In genomic region chrX:39752820-39753219, GRCh38 we compare ENCODE assay signal across 12 cellular contexts.
DNase-seq lines count a peak whose midpoint lies in the region; ATAC-seq, FAIRE-seq and TF ChIP-seq lines count a peak whose summit lies in the region.
"Had no signal": no experiment of that assay in that cellular context is flagged by ENCODE, and none has a peak within 500 bp of the region (broad histone marks: within the 10 kb centered on the region; RNA-seq: fewer than 3 reads in every experiment).

No MANE protein-coding gene starts in this region.

- H3K27ac Mint-ChIP-seq in chondrocyte (ENCODE audit: unreplicated experiment): no peak overlapping the region
- H3K27ac Mint-ChIP-seq: activated T-cell treated with anti-CD3 and anti-CD28 coated beads, Interleukin-2, amount 50 U/mL, for 24 hours; memory B cell had no signal

- no peaks in the 10 kb centered on the region for H3K27me3 Mint-ChIP-seq in chondrocyte (ENCODE audit: low read depth)
- H3K27me3 Mint-ChIP-seq: memory B cell had no signal

- H3K79me2 ChIP-seq in endothelial cell of umbilical vein (ENCODE audit: control insufficient read depth, insufficient read depth, low read length): no peaks in the 10 kb centered on the region

- no peak for TF ChIP-seq POLR2A in endothelial cell of umbilical vein (IDR thresholded peaks at IDR 0.05; ENCODE audit: low read depth, low read length)
- no peak for TF ChIP-seq POLR2A in erythroblast (IDR thresholded peaks at IDR 0.05; ENCODE audit: low read length)

- peak; percentile 24 for DNase-seq in NCI-H226
- peak; percentile 55 for DNase-seq in endothelial cell of umbilical vein (ENCODE audit: low read depth, low spot score)
- no peak for DNase-seq in sciatic nerve (ENCODE audit: low spot score)
- DNase-seq in erythroblast (lab: John Stamatoyannopoulos, UW): no peak
- DNase-seq in HAP-1 (ENCODE audit: low spot score in 2 of 2): no peak
- no peak for DNase-seq in chondrocyte (ENCODE audit: low spot score)
- DNase-seq: activated T-cell treated with anti-CD3 and anti-CD28 coated beads, Interleukin-2, amount 50 U/mL, for 24 hours; effector CD4-positive, alpha-beta T cell; stimulated activated CD4-positive, alpha-beta T cell treated with anti-CD3 and anti-CD28 coated beads, Interleukin-2, amount 100 ng/mL, for 48 hours had no signal

- TSS peak; percentile 71 for BruUV-seq in endothelial cell of umbilical vein (replicated peaks; lab: Mats Ljungman, UMichigan)

- peak; percentile 34 for ATAC-seq in sciatic nerve

- H3K4me3 Mint-ChIP-seq in chondrocyte (ENCODE audit: unreplicated experiment): no peak overlapping the region
- H3K4me3 Mint-ChIP-seq: activated T-cell treated with anti-CD3 and anti-CD28 coated beads, Interleukin-2, amount 50 U/mL, for 24 hours; memory B cell had no signal

- H3K27ac ChIP-seq in HEK293 (ENCODE audit: extremely low read depth, low read depth, low read length) (no peak overlapping the region; the same call in 1 of the 2 replicates), endothelial cell of umbilical vein (ENCODE audit: insufficient read depth, low read depth, low read length) (peak overlapping the region; percentile 93)
- H3K27ac ChIP-seq: HL-60 had no signal

- CTCF ChIA-PET in HEK293 (lab: Yijun Ruan, JAX) (interaction anchor here (0.6 to 0.7 kb wide), 2 partner anchors 13 to 30 kb away, joined by 3 read pairs; no protein-coding TSS in a partner anchor), endothelial cell of umbilical vein (lab: Charles Lee) (interaction anchor here (0.6 to 2.2 kb wide), 6 partner anchors 12 to 392 kb away, joined by 3 to 12 read pairs (median 4); no protein-coding TSS in a partner anchor)

- dilution Hi-C loops in endothelial cell of umbilical vein (cut with MboI; ENCODE audit: extremely low pct_ligation_motif_present, low sequenced_read_pairs): no loop called here

- no peaks in the 10 kb centered on the region for H3K36me3 Mint-ChIP-seq in chondrocyte (ENCODE audit: low read depth)
- H3K36me3 Mint-ChIP-seq: memory B cell had no signal

- peaks cover 48% of the 10 kb centered on the region for H3K4me1 Mint-ChIP-seq in chondrocyte (ENCODE audit: low read depth)
- H3K4me1 Mint-ChIP-seq: memory B cell had no signal

- H3K9me3 ChIP-seq in HEK293 (ENCODE audit: control insufficient read depth, insufficient read depth, low read depth, low read length) (no peaks in the 10 kb centered on the region), endothelial cell of umbilical vein (replicated peaks; ENCODE audit: control insufficient read depth, insufficient read depth, low read length) (no peaks in the 10 kb centered on the region), HAP-1 (no peaks in the 10 kb centered on the region)

- H3K9me1 ChIP-seq in endothelial cell of umbilical vein (replicated peaks; ENCODE audit: control insufficient read depth, extremely low read depth, insufficient read depth, low read length): no peaks in the 10 kb centered on the region

- intact Hi-C loops in endothelial cell of umbilical vein (cut with micrococcal nuclease): no loop called here
- intact Hi-C loops in sciatic nerve (cut with DNase I): no loop called here

- no peaks in the 10 kb centered on the region for H3K36me3 ChIP-seq in HEK293 (ENCODE audit: control insufficient read depth in 2 of 2, insufficient read depth in 1 of 2, low read length in 2 of 2)
- no peaks in the 10 kb centered on the region for H3K36me3 ChIP-seq in endothelial cell of umbilical vein (ENCODE audit: control insufficient read depth in 2 of 2, extremely low read depth in 1 of 2, insufficient read depth in 2 of 2, low read length in 2 of 2)
- no peaks in the 10 kb centered on the region for H3K36me3 ChIP-seq in HAP-1 (replicated peaks)

- in situ Hi-C loops in HAP-1 (cut with MboI; ENCODE audit: low sequenced_read_pairs): no loop called here

- POLR2A ChIA-PET in HEK293 (lab: Yijun Ruan, JAX): interaction anchor here (0.7 to 0.8 kb wide), 2 partner anchors 139 to 650 kb away, joined by 3 read pairs; no protein-coding TSS in a partner anchor
- POLR2A ChIA-PET in endothelial cell of umbilical vein (lab: Charles Lee): no interaction called here

- no peaks in the 10 kb centered on the region for H3K27me3 ChIP-seq in endothelial cell of umbilical vein (ENCODE audit: control insufficient read depth in 2 of 2, insufficient read depth in 2 of 2, low read length in 2 of 2)
- H3K27me3 ChIP-seq in HAP-1 (ENCODE audit: low read depth): no peaks in the 10 kb centered on the region

- peaks cover 12% of the 10 kb centered on the region for H3K4me1 ChIP-seq in HEK293 (ENCODE audit: control insufficient read depth, insufficient read depth, low read length)
- peaks cover 41% of the 10 kb centered on the region for H3K4me1 ChIP-seq in endothelial cell of umbilical vein (ENCODE audit: control insufficient read depth, extremely low read depth, insufficient read depth, low read length)
- peaks cover 11% of the 10 kb centered on the region for H3K4me1 ChIP-seq in HAP-1

- H3K9me3 Mint-ChIP-seq in chondrocyte (ENCODE audit: low read depth): peaks cover 3% of the 10 kb centered on the region
- H3K9me3 Mint-ChIP-seq: activated T-cell treated with anti-CD3 and anti-CD28 coated beads, Interleukin-2, amount 50 U/mL, for 24 hours; memory B cell had no signal

- H4K20me1 ChIP-seq in endothelial cell of umbilical vein (replicated peaks; ENCODE audit: control insufficient read depth, extremely low read depth, insufficient read depth, low read length): no peaks in the 10 kb centered on the region

- H3K4me3 ChIP-seq in HEK293 (ENCODE audit: low read depth, low read length): no peak overlapping the region
- H3K4me3 ChIP-seq in endothelial cell of umbilical vein (replicated peaks in 1 of 3; ENCODE audit: insufficient read depth in 1 of 3, low read depth in 1 of 3, low read length in 3 of 3): no peak overlapping the region
- H3K4me3 ChIP-seq in HAP-1: no peak overlapping the region

- H2AFZ ChIP-seq in endothelial cell of umbilical vein (ENCODE audit: low read depth, low read length): peak overlapping the region; percentile 22

- peak; percentile 92 for FAIRE-seq in endothelial cell of umbilical vein (lab: Jason Lieb, UNC)

- H3K9ac ChIP-seq in endothelial cell of umbilical vein (replicated peaks; ENCODE audit: extremely low read depth, insufficient read depth, low read length): peak overlapping the region; percentile 13

- TF ChIP-seq CTCF in HEK293 (tag by site-specific recombination; IDR thresholded peaks at IDR 0.05) (no peak), endothelial cell of umbilical vein (IDR thresholded peaks at IDR 0.05; ENCODE audit: extremely low read depth in 1 of 2, insufficient read depth in 1 of 2, low read depth in 1 of 2, low read length in 2 of 2) (no peak), chondrocyte (IDR thresholded peaks at IDR 0.05) (no peak)

- no peak overlapping the region for H3K4me2 ChIP-seq in endothelial cell of umbilical vein (ENCODE audit: insufficient read depth, low read length)

TF ChIP-seq in HEK293, 187 proteins besides CTCF, POLR2A, EP300 and RAD21 (continues in another document):
- TF ChIP-seq ZBTB17 (tag by site-specific recombination; IDR thresholded peaks at IDR 0.05): 0 out of 2 replicates have a peak, but pooled peaks have one; percentile 41
- TF ChIP-seq ZNF248 (tag by site-specific recombination; IDR thresholded peaks at IDR 0.05): no peak
- 0 out of 2 replicates have a peak, but pooled peaks have one; percentile 1 for TF ChIP-seq ZNF335 (tag by site-specific recombination; conservative IDR thresholded peaks at IDR 0.05)
- TF ChIP-seq, protein P1, sequence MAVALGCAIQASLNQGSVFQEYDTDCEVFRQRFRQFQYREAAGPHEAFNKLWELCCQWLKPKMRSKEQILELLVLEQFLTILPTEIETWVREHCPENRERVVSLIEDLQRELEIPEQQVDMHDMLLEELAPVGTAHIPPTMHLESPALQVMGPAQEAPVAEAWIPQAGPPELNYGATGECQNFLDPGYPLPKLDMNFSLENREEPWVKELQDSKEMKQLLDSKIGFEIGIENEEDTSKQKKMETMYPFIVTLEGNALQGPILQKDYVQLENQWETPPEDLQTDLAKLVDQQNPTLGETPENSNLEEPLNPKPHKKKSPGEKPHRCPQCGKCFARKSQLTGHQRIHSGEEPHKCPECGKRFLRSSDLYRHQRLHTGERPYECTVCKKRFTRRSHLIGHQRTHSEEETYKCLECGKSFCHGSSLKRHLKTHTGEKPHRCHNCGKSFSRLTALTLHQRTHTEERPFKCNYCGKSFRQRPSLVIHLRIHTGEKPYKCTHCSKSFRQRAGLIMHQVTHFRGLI (tag by site-specific recombination; IDR thresholded peaks at IDR 0.05): peak; percentile 67
- TF ChIP-seq TRIM28 (IDR thresholded peaks at IDR 0.05; ENCODE audit: borderline replicate concordance, low read length): 0 out of 2 replicates have a peak, but pooled peaks have one; percentile 61
- TF ChIP-seq ZNF157 (tag by site-specific recombination; IDR thresholded peaks at IDR 0.05): no peak

TF ChIP-seq in endothelial cell of umbilical vein, 7 proteins besides CTCF, POLR2A, EP300 and RAD21:
- TF ChIP-seq JUN (IDR thresholded peaks at IDR 0.05; ENCODE audit: borderline replicate concordance, insufficient read depth, insufficient read length, low read depth): no peak
- TF ChIP-seq MAX (IDR thresholded peaks at IDR 0.05; ENCODE audit: insufficient read depth, insufficient read length): no peak
- TF ChIP-seq MYC (IDR thresholded peaks at IDR 0.05; ENCODE audit: low read depth, low read length): no peak
- no peak for TF ChIP-seq POLR2AphosphoS5 (IDR thresholded peaks at IDR 0.05; ENCODE audit: insufficient read depth, low read depth, low read length)
- TF ChIP-seq GATA2 (IDR thresholded peaks at IDR 0.05; ENCODE audit: insufficient read depth, insufficient read length, low read depth, low read length): no peak
- TF ChIP-seq EZH2 (IDR thresholded peaks at IDR 0.05; ENCODE audit: borderline replicate concordance, low read depth, low read length, severe bottlenecking): no peak
- no peak for TF ChIP-seq FOS (IDR thresholded peaks at IDR 0.05; ENCODE audit: borderline replicate concordance, insufficient read depth, low read length)

Comparison
In these comparisons a context has a peak if more than half of its experiments do, and no peak if none do; other contexts are left out.
1. DNase-seq: peak in NCI-H226 (single experiment) and endothelial cell of umbilical vein (single experiment); none in sciatic nerve (single experiment), erythroblast (0 of 2), HAP-1 (0 of 2) and chondrocyte (single experiment).